22 cellular contexts compared by ENCODE assay signal in genomic region chr13:114309086-114309485, GRCh38.
"Had no signal": no experiment of that assay in that cellular context is flagged by ENCODE, and none has a peak within 500 bp of the region (broad histone marks: within the 10 kb centered on the region; RNA-seq: fewer than 3 reads in every experiment).

No MANE protein-coding gene starts in this region.

- H3K36me3 ChIP-seq: ovary, uterus had no signal

- H3K9me3 Mint-ChIP-seq: naive thymus-derived CD8-positive, alpha-beta T cell; nephron progenitor cell; stimulated activated naive B cell treated with anti-CD40 and anti-IgM and Interleukin-4, amounts not matched to agents 10 μg/mL and 1 μg/mL and 100 μg/mL, for 72 hours; stimulated activated naive CD8-positive, alpha-beta T cell treated with anti-CD3 and anti-CD28 coated beads, Interleukin-15, Interleukin-2, amounts not matched to agents 100 ng/mL and 50 ng/mL, for 24 hours had no signal

- H3K27ac ChIP-seq: dorsolateral prefrontal cortex, lower lobe of right lung, ovary, psoas muscle, skin epidermis, spleen, thoracic aorta, transverse colon, upper lobe of right lung, uterus had no signal

- H3K27me3 Mint-ChIP-seq: naive thymus-derived CD8-positive, alpha-beta T cell; stimulated activated naive B cell treated with anti-CD40 and anti-IgM and Interleukin-4, amounts not matched to agents 10 μg/mL and 1 μg/mL and 100 μg/mL, for 72 hours; stimulated activated naive CD8-positive, alpha-beta T cell treated with anti-CD3 and anti-CD28 coated beads, Interleukin-15, Interleukin-2, amounts not matched to agents 100 ng/mL and 50 ng/mL, for 24 hours had no signal

- H3K4me3 ChIP-seq: dorsolateral prefrontal cortex, lower lobe of right lung, ovary, psoas muscle, skin epidermis, spleen, thoracic aorta, transverse colon, upper lobe of right lung, uterus had no signal

- FAIRE-seq: frontal cortex, keratinocyte had no signal

- ATAC-seq: left ventricle myocardium superior; lower lobe of right lung; naive thymus-derived CD8-positive, alpha-beta T cell; psoas muscle; right cardiac atrium; stimulated activated naive B cell treated with anti-CD40 and anti-IgM and Interleukin-4, amounts not matched to agents 10 μg/mL and 1 μg/mL and 100 μg/mL, for 72 hours; upper lobe of right lung had no signal

- H3K4me3 Mint-ChIP-seq: naive thymus-derived CD8-positive, alpha-beta T cell; nephron progenitor cell; stimulated activated naive B cell treated with anti-CD40 and anti-IgM and Interleukin-4, amounts not matched to agents 10 μg/mL and 1 μg/mL and 100 μg/mL, for 72 hours; stimulated activated naive CD8-positive, alpha-beta T cell treated with anti-CD3 and anti-CD28 coated beads, Interleukin-15, Interleukin-2, amounts not matched to agents 100 ng/mL and 50 ng/mL, for 24 hours had no signal

- DNase-seq: dorsolateral prefrontal cortex; effector CD4-positive, alpha-beta T cell; head of caudate nucleus; left ventricle myocardium superior; lower lobe of right lung; naive thymus-derived CD8-positive, alpha-beta T cell; nephron progenitor cell; occipital lobe; ovary; right cardiac atrium; stimulated activated CD4-positive, alpha-beta T cell treated with anti-CD3 and anti-CD28 coated beads, Interleukin-4, amount 100 ng/mL, for 4 hours; stimulated activated naive B cell treated with anti-CD40 and anti-IgM and Interleukin-4, amounts not matched to agents 10 μg/mL and 1 μg/mL and 100 μg/mL, for 72 hours; transverse colon; upper lobe of right lung; uterus had no signal

- H3K9me3 ChIP-seq: lower lobe of right lung, ovary, psoas muscle, spleen, thoracic aorta, transverse colon, upper lobe of right lung, uterus had no signal

- H3K27me3 ChIP-seq: dorsolateral prefrontal cortex, ovary, spleen, transverse colon, upper lobe of right lung, uterus had no signal

- H3K27ac Mint-ChIP-seq: stimulated activated naive B cell treated with anti-CD40 and anti-IgM and Interleukin-4, amounts not matched to agents 10 μg/mL and 1 μg/mL and 100 μg/mL, for 72 hours; stimulated activated naive CD8-positive, alpha-beta T cell treated with anti-CD3 and anti-CD28 coated beads, Interleukin-15, Interleukin-2, amounts not matched to agents 100 ng/mL and 50 ng/mL, for 24 hours had no signal
